ENCODE assay signal across 26 cellular contexts in genomic region chr17:72008236-72008874, GRCh38.
DNase-seq lines count a peak whose midpoint lies in the region; ATAC-seq and TF ChIP-seq lines count a peak whose summit lies in the region.
"Had no signal": no experiment of that assay in that cellular context is flagged by ENCODE, and none has a peak within 500 bp of the region (broad histone marks: within the 10 kb centered on the region; RNA-seq: fewer than 3 reads in every experiment).

No MANE protein-coding gene starts in this region.

- H3K9me3 Mint-ChIP-seq in T-cell, result peaks cover 0 to 7% (median 0%) of the 10 kb centered on the region in 3 donors
- H3K9me3 Mint-ChIP-seq: activated T-helper 17 cell treated with anti-CD3 and anti-CD28 coated beads, Interleukin-2, amount 50 U/mL, for 72 hours; neural progenitor cell had no signal

- H3K4me1 ChIP-seq in ACC112 (ENCODE audit: control insufficient read depth, insufficient read depth, low read length, unreplicated experiment), result peaks cover 16% of the 10 kb centered on the region
- H3K4me1 ChIP-seq: BLaER1, gastrocnemius medialis, neural progenitor cell had no signal

- no peaks in the 10 kb centered on the region for H3K27me3 Mint-ChIP-seq in T-cell
- H3K27me3 Mint-ChIP-seq: activated CD8-positive, alpha-beta T cell treated with anti-CD3 and anti-CD28 coated beads for 36 hours had no signal

- H3K36me3 ChIP-seq in ACC112 (ENCODE audit: insufficient read depth, low read length) (no peaks in the 10 kb centered on the region), brain microvascular endothelial cell (replicated peaks) (no peaks in the 10 kb centered on the region)
- H3K36me3 ChIP-seq: BLaER1, gastrocnemius medialis, neural progenitor cell had no signal

- H3K36me3 Mint-ChIP-seq in T-cell, result no peaks in the 10 kb centered on the region
- H3K36me3 Mint-ChIP-seq: neural progenitor cell had no signal

- H2AFZ ChIP-seq in ACC112 (ENCODE audit: low read length, unreplicated experiment), result peak overlapping the region; percentile 50
- H2AFZ ChIP-seq: hepatocyte, neural progenitor cell had no signal

- ATAC-seq in GM19452 (IDR thresholded peaks at IDR 0.05; ENCODE audit: unreplicated experiment) (no peak), T-cell (replicated peaks in 1 of 4) (no peak), sciatic nerve (no peak)
- ATAC-seq: activated CD8-positive, alpha-beta T cell treated with anti-CD3 and anti-CD28 coated beads for 36 hours; activated T-helper 17 cell treated with anti-CD3 and anti-CD28 coated beads, Interleukin-2, amount 50 U/mL, for 72 hours; gastrocnemius medialis; left lobe of liver; right cardiac atrium had no signal

- H3K4me3 ChIP-seq in ACC112 (ENCODE audit: low read depth, low read length) (peak overlapping the region; percentile 44; the same call in 1 of the 2 replicates), brain microvascular endothelial cell (ENCODE audit: low read depth, low read length) (no peak overlapping the region), fibroblast of pulmonary artery (replicated peaks; ENCODE audit: low read depth, low read length) (no peak overlapping the region)
- H3K4me3 ChIP-seq: BLaER1, gastrocnemius medialis, hepatocyte, neural progenitor cell had no signal

- H3K4me3 Mint-ChIP-seq in T-cell, result no peak overlapping the region
- H3K4me3 Mint-ChIP-seq: activated CD8-positive, alpha-beta T cell treated with anti-CD3 and anti-CD28 coated beads for 36 hours; activated T-helper 17 cell treated with anti-CD3 and anti-CD28 coated beads, Interleukin-2, amount 50 U/mL, for 72 hours; neural progenitor cell had no signal

- H3K27ac ChIP-seq in ACC112 (ENCODE audit: low read depth, low read length), result peak overlapping the region; percentile 15
- no peak overlapping the region for H3K27ac ChIP-seq in brain microvascular endothelial cell
- H3K27ac ChIP-seq: BLaER1, gastrocnemius medialis, hepatocyte, neural progenitor cell had no signal

- CTCF ChIA-PET in T-cell (lab: Charles Lee), result no interaction called here

- no peaks in the 10 kb centered on the region for H3K4me1 Mint-ChIP-seq in T-cell

- intact Hi-C loops in sciatic nerve (cut with DNase I), result no loop called here

- no peak for TF ChIP-seq CTCF in brain microvascular endothelial cell (IDR thresholded peaks at IDR 0.05; ENCODE audit: low read depth, low read length, missing control alignments)
- TF ChIP-seq CTCF in fibroblast of pulmonary artery (IDR thresholded peaks at IDR 0.05; ENCODE audit: low read length, missing control alignments), result no peak

- in situ Hi-C loops in brain microvascular endothelial cell (cut with HindIII; ENCODE audit: low pct_ligation_motif_present, low sequenced_read_pairs), result no loop called here

- peaks cover 15% of the 10 kb centered on the region for H3K27me3 ChIP-seq in ACC112 (ENCODE audit: insufficient read depth, low read length)
- H3K27me3 ChIP-seq in brain microvascular endothelial cell (replicated peaks), result no peaks in the 10 kb centered on the region
- H3K27me3 ChIP-seq: BLaER1, gastrocnemius medialis, neural progenitor cell had no signal

- H3K79me2 ChIP-seq in ACC112 (ENCODE audit: control insufficient read depth, insufficient read depth, low read length, unreplicated experiment), result no peaks in the 10 kb centered on the region
- H3K79me2 ChIP-seq: hepatocyte had no signal

- POLR2A ChIA-PET in T-cell (lab: Charles Lee), result no interaction called here

- DNase-seq in LoVo (ENCODE audit: low spot score) (peak; percentile 20), brain microvascular endothelial cell (peak; percentile 22), fibroblast of pulmonary artery (ENCODE audit: low read depth) (peak; percentile 11), glomerular visceral epithelial cell (ENCODE audit: extremely low spot score) (no peak), T-cell (no peak), sciatic nerve (ENCODE audit: low spot score) (no peak)
- DNase-seq: activated CD8-positive, alpha-beta T cell treated with anti-CD3 and anti-CD28 coated beads for 36 hours; activated naive CD4-positive, alpha-beta T cell treated with anti-CD3 and anti-CD28 coated beads, Interleukin-2, amount 50 U/mL, for 16 hours; anterior cingulate cortex; DMS79 treated with DMSO at 0.1 percent for 48 hours; gastrocnemius medialis; mesendoderm; NCI-H1092; NCI-H187; NCI-H345; NCI-H748 treated with DMSO at 0.1 percent for 48 hours; right cardiac atrium; stimulated activated CD4-positive, alpha-beta T cell treated with anti-CD3 and anti-CD28 coated beads, Interleukin-2, amount 100 ng/mL, for 48 hours; T-helper 2 cell had no signal

- H3K27ac Mint-ChIP-seq in T-cell, result no peak overlapping the region
- H3K27ac Mint-ChIP-seq: activated CD8-positive, alpha-beta T cell treated with anti-CD3 and anti-CD28 coated beads for 36 hours; activated T-helper 17 cell treated with anti-CD3 and anti-CD28 coated beads, Interleukin-2, amount 50 U/mL, for 72 hours; neural progenitor cell had no signal

Comparison
In these comparisons a context has a peak if more than half of its experiments do, and no peak if none do; other contexts are left out.
1. DNase-seq: peak in LoVo (single experiment), brain microvascular endothelial cell (single experiment) and fibroblast of pulmonary artery (single experiment); none in glomerular visceral epithelial cell (single experiment), T-cell (0 of 34) and sciatic nerve (single experiment).